In the genomic region with DNA sequence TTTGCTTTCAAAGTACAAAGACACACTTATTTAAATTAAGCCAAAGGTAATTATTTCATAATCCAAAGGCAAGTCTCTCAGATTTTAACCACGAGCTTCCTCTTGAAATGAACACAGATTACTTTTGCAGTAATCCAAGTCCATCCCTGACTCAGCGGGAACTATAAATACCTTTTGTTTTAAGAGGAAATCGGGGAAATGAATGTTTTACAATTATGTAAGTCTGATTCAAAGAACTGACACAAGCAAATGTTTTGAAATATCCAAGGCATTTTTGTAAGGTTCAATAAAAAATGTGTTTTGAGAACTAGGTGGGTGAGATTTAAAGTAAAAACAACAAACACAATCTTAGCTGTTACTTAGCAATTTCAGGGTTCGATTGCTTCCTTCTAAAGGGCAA, we compare ENCODE assay signal across 8 cellular contexts.
DNase-seq lines count a peak whose midpoint lies in the region; ATAC-seq, FAIRE-seq and TF ChIP-seq lines count a peak whose summit lies in the region.

No MANE protein-coding gene starts in this region.

- no peak for FAIRE-seq in D721Med (lab: Jason Lieb, UNC)

- H3K36me3 ChIP-seq in thyroid gland: no peaks in the 10 kb centered on the region

- H3K4me1 ChIP-seq in thyroid gland: peaks cover 14 to 19% of the 10 kb centered on the region in 2 donors

- peaks cover 45% of the 10 kb centered on the region for H3K4me1 Mint-ChIP-seq in activated T-cell treated with anti-CD3 and anti-CD28 coated beads, Interleukin-2, amount 50 U/mL, for 72 hours (ENCODE audit: low read depth)
- H3K4me1 Mint-ChIP-seq in activated naive CD8-positive, alpha-beta T cell treated with anti-CD3 and anti-CD28 coated beads, Interleukin-2, amount 10 ng/mL, durations not matched to agents 7 days and 5 days: peaks cover 24% of the 10 kb centered on the region

- H3K4me3 ChIP-seq in thyroid gland (replicated peaks in 1 of 3): no peak overlapping the region

- H3K27ac ChIP-seq in thyroid gland: peak overlapping the region; percentile 1 to 58 (median 51)

- peak overlapping the region; percentile 35 for H3K27ac Mint-ChIP-seq in activated T-cell treated with anti-CD3 and anti-CD28 coated beads, Interleukin-2, amount 50 U/mL, for 72 hours
- H3K27ac Mint-ChIP-seq in activated naive CD8-positive, alpha-beta T cell treated with anti-CD3 and anti-CD28 coated beads, Interleukin-2, amount 10 ng/mL, durations not matched to agents 7 days and 5 days: no peak overlapping the region

- TF ChIP-seq POLR2A in thyroid gland (IDR thresholded peaks at IDR 0.05): no peak

- intact Hi-C loops in thyroid gland (cut with DNase I): no loop called here

- no peaks in the 10 kb centered on the region for H3K9me3 ChIP-seq in thyroid gland

- peaks cover 12% of the 10 kb centered on the region for H3K27me3 Mint-ChIP-seq in activated T-cell treated with anti-CD3 and anti-CD28 coated beads, Interleukin-2, amount 50 U/mL, for 72 hours (ENCODE audit: low read depth)
- H3K27me3 Mint-ChIP-seq in activated naive CD8-positive, alpha-beta T cell treated with anti-CD3 and anti-CD28 coated beads, Interleukin-2, amount 10 ng/mL, durations not matched to agents 7 days and 5 days: no peaks in the 10 kb centered on the region

- H3K36me3 Mint-ChIP-seq in activated T-cell treated with anti-CD3 and anti-CD28 coated beads, Interleukin-2, amount 50 U/mL, for 72 hours (ENCODE audit: insufficient read depth in 2 of 2): peaks cover 4 to 9% of the 10 kb centered on the region in 2 donors
- H3K36me3 Mint-ChIP-seq in activated naive CD8-positive, alpha-beta T cell treated with anti-CD3 and anti-CD28 coated beads, Interleukin-2, amount 10 ng/mL, durations not matched to agents 7 days and 5 days: peaks cover 33% of the 10 kb centered on the region

- no peak for DNase-seq in activated T-cell treated with anti-CD3 and anti-CD28 coated beads, Interleukin-2, amount 50 U/mL, for 72 hours
- DNase-seq in activated T-cell treated with anti-CD3 and anti-CD28 coated beads for 4 hours (no peak), globus pallidus (ENCODE audit: low spot score) (peak; percentile 46), thyroid gland (no peak), activated gamma-delta T cell (lab: John Stamatoyannopoulos, UW) (no peak), D721Med (ENCODE audit: insufficient read length, low spot score) (no peak)
- DNase-seq in activated naive CD8-positive, alpha-beta T cell treated with anti-CD3 and anti-CD28 coated beads, Interleukin-2, amount 10 ng/mL, durations not matched to agents 7 days and 5 days: no peak

- H3K9me3 Mint-ChIP-seq in activated T-cell treated with anti-CD3 and anti-CD28 coated beads, Interleukin-2, amount 50 U/mL, for 72 hours: no peaks in the 10 kb centered on the region
- peaks cover 4% of the 10 kb centered on the region for H3K9me3 Mint-ChIP-seq in activated naive CD8-positive, alpha-beta T cell treated with anti-CD3 and anti-CD28 coated beads, Interleukin-2, amount 10 ng/mL, durations not matched to agents 7 days and 5 days

- TF ChIP-seq CTCF in thyroid gland (IDR thresholded peaks at IDR 0.05) (no peak), D721Med (IDR thresholded peaks at IDR 0.05; ENCODE audit: insufficient read depth, missing control alignments) (no peak)

- H3K27me3 ChIP-seq in thyroid gland: no peaks in the 10 kb centered on the region

- no peak for ATAC-seq in activated T-cell treated with anti-CD3 and anti-CD28 coated beads, Interleukin-2, amount 50 U/mL, for 72 hours (replicated peaks in 1 of 2)
- no peak for ATAC-seq in activated naive CD8-positive, alpha-beta T cell treated with anti-CD3 and anti-CD28 coated beads, Interleukin-2, amount 10 ng/mL, durations not matched to agents 7 days and 5 days (ENCODE audit: low read depth)
- no peak for ATAC-seq in HG02981 (IDR thresholded peaks at IDR 0.05; ENCODE audit: unreplicated experiment)

- peak overlapping the region in 1 of 2 donors; percentile 81 for H3K4me3 Mint-ChIP-seq in activated T-cell treated with anti-CD3 and anti-CD28 coated beads, Interleukin-2, amount 50 U/mL, for 72 hours
- H3K4me3 Mint-ChIP-seq in activated naive CD8-positive, alpha-beta T cell treated with anti-CD3 and anti-CD28 coated beads, Interleukin-2, amount 10 ng/mL, durations not matched to agents 7 days and 5 days: peak overlapping the region; percentile 50

- POLR2A ChIA-PET in activated naive CD8-positive, alpha-beta T cell treated with anti-CD3 and anti-CD28 coated beads, Interleukin-2, amount 10 ng/mL, durations not matched to agents 7 days and 5 days (lab: Charles Lee): no interaction called here

- 45 to 63% methylated on average over 4 of the region's 4 CpGs for WGBS in thyroid gland, 2 donors
